8 cellular contexts compared by ENCODE assay signal in the genomic region with DNA sequence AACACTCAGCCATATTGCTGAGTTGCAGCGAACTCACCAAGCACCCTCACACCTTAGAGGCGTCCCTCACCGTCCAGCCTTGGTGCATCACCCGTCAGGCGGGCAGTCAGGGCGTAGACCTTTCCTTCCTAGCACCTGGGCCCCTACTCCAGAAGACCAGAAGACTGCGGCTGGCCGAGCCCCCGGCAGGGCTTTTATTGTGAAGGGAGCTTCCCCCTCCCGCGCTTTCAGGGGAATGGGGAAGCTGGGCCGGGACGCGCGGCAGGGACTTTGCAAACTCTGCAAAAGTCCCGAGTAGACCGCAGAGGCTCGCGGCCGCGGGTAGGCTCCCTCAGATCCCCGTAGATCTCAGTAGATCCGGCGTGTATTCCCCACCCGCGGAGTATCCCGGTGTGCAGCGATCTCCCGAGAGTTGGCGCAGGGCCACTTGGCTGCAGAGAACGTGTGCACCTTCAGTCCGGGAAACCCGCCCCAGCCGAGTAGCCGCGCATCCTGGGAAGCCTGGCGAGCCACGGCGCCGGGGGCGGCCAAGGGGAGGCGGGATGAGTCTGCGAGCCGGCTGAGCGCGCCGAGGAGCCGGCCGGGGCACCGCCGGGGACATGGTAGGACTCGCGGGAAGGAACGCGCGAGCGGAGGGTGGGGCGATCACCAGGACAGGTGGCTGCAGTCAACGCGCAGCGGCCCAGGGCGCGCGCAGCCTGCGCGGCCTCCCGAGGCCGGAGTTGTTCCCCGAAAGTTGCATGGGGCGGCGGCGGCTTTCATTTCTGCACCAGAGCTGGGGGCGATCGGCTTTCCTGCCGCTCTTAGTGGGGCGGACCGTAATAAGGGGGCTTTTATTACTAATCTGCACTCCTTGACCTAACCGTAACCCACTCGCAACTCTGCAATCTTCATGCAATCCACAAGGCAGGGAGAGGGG. TPM values are rescaled to one million over a fixed set of nuclear protein-coding genes. Genes with fewer than 3 reads are reported as not detected.
DNase-seq lines count a peak whose midpoint lies in the region; ATAC-seq and TF ChIP-seq lines count a peak whose summit lies in the region.

A gene (plus strand): TSS at position 268 of the 919 bp plus-strand sequence. CDS start 332 bp downstream, at position 600.

- peak in 1 of 2 donors; percentile 16 for TF ChIP-seq POLR2A in gastroesophageal sphincter (IDR thresholded peaks at IDR 0.05)

- H3K23ac ChIP-seq in neuronal stem cell (ENCODE audit: low read depth, low read length, poor library complexity): peak within 1 kb of the TSS; percentile 30

- no peak within 1 kb of the TSS for H3K27ac ChIP-seq in BLaER1
- peak within 1 kb of the TSS in 3 of 4 donors; percentile 56 to 83 (median 82) for H3K27ac ChIP-seq in gastroesophageal sphincter
- H3K27ac ChIP-seq in neuronal stem cell (replicated peaks; ENCODE audit: low read length): no peak within 1 kb of the TSS

- H2BK15ac ChIP-seq in neuronal stem cell (ENCODE audit: low read length): no peak within 1 kb of the TSS

- no peak within 1 kb of the TSS for H4K91ac ChIP-seq in neuronal stem cell (ENCODE audit: low read depth, low read length, poor library complexity)

- peak in 2 of 4 experiments; percentile 7 to 28 for TF ChIP-seq CTCF in gastroesophageal sphincter (IDR thresholded peaks at IDR 0.05)

- DNase-seq in HuH-7.5 (ENCODE audit: low spot score) (peak; percentile 27), neuronal stem cell (ENCODE audit: low spot score) (peak; percentile 41), NCI-H128 (lab: John Stamatoyannopoulos, UW; ENCODE audit: unreplicated experiment) (no peak)
- peak in 2 of 3 experiments; percentile 3 to 20 for DNase-seq in activated CD8-positive, alpha-beta memory T cell treated with anti-CD3 and anti-CD28 coated beads for 48 hours (ENCODE audit: low read depth in 2 of 3, low spot score in 2 of 3)

- H3K4me2 ChIP-seq in BLaER1 (peak within 1 kb of the TSS; percentile 81), neuronal stem cell (ENCODE audit: insufficient read depth, low read length, poor library complexity, severe bottlenecking) (peak within 1 kb of the TSS; percentile 79)

- 0 to 3% methylated on average over 2 to 6 of the region's 79 CpGs for WGBS in gastroesophageal sphincter (ENCODE audit: low coverage in 1 of 2), 2 donors
- no CpG with 5 or more reads among the region's 79 CpGs for WGBS in neuronal stem cell (ENCODE audit: extremely low coverage in 2 of 2, insufficient read length in 2 of 2, insufficient replicate concordance in 1 of 2), 2 donors

- H3K79me1 ChIP-seq in neuronal stem cell (ENCODE audit: low read depth, low read length): no peaks in the 10 kb centered on the region

- peak within 1 kb of the TSS; percentile 45 for H4K8ac ChIP-seq in neuronal stem cell (ENCODE audit: low read depth, low read length)

- H3K4me1 ChIP-seq in BLaER1 (peaks cover 10% of the 10 kb centered on the region), gastroesophageal sphincter (peaks cover 0 to 33% (median 0%) of the 10 kb centered on the region in 3 donors), neuronal stem cell (ENCODE audit: control insufficient read depth in 2 of 2, insufficient read depth in 1 of 2, low read depth in 1 of 2, low read length in 2 of 2) (peaks cover 0 to 13% of the 10 kb centered on the region in 2 donors)

- no peaks in the 10 kb centered on the region for H3K36me3 ChIP-seq in BLaER1
- no peaks in the 10 kb centered on the region for H3K36me3 ChIP-seq in gastroesophageal sphincter
- H3K36me3 ChIP-seq in neuronal stem cell (replicated peaks in 1 of 2; ENCODE audit: control insufficient read depth in 2 of 2, insufficient read depth in 2 of 2, low read length in 2 of 2): no peaks in the 10 kb centered on the region

- H2AK5ac ChIP-seq in neuronal stem cell (ENCODE audit: low read depth, low read length): peak within 1 kb of the TSS; percentile 18

- H2BK120ac ChIP-seq in neuronal stem cell (ENCODE audit: low read depth, low read length): no peak within 1 kb of the TSS

- H3K18ac ChIP-seq in neuronal stem cell (ENCODE audit: low read length): peak within 1 kb of the TSS; percentile 95

- peak; percentile 81 for ATAC-seq in gastroesophageal sphincter
- ATAC-seq in GM21825 (IDR thresholded peaks at IDR 0.05; ENCODE audit: unreplicated experiment): no peak
- no peak for ATAC-seq in HG02852 (IDR thresholded peaks at IDR 0.05; ENCODE audit: unreplicated experiment)

- TF ChIP-seq EP300 in gastroesophageal sphincter (IDR thresholded peaks at IDR 0.05): no peak

- peak within 1 kb of the TSS; percentile 64 for H3K4me3 ChIP-seq in BLaER1
- H3K4me3 ChIP-seq in gastroesophageal sphincter: peak within 1 kb of the TSS; percentile 70 to 79
- H3K4me3 ChIP-seq in neuronal stem cell (ENCODE audit: low read length in 2 of 2): peak within 1 kb of the TSS; percentile 41 to 81

- H3K14ac ChIP-seq in neuronal stem cell (ENCODE audit: low read length): peak within 1 kb of the TSS; percentile 11

- H3K9me3 ChIP-seq in BLaER1: peaks cover 39% of the 10 kb centered on the region
- H3K9me3 ChIP-seq in gastroesophageal sphincter: peaks cover 0 to under 1% (median 0%) of the 10 kb centered on the region in 3 donors
- H3K9me3 ChIP-seq in neuronal stem cell (replicated peaks in 1 of 2; ENCODE audit: control insufficient read depth in 2 of 2, insufficient read depth in 1 of 2, low read depth in 1 of 2, low read length in 2 of 2): peaks cover 6 to 7% of the 10 kb centered on the region in 2 donors

- H2BK12ac ChIP-seq in neuronal stem cell (ENCODE audit: low read length): peak within 1 kb of the TSS; percentile 25

- no peak within 1 kb of the TSS for H2BK5ac ChIP-seq in neuronal stem cell (ENCODE audit: low read length)

- H2AFZ ChIP-seq in neuronal stem cell (ENCODE audit: low read length): peak within 1 kb of the TSS; percentile 97

- H3K27me3 ChIP-seq in BLaER1: peaks cover 47% of the 10 kb centered on the region
- no peaks in the 10 kb centered on the region for H3K27me3 ChIP-seq in gastroesophageal sphincter
- H3K27me3 ChIP-seq in neuronal stem cell (ENCODE audit: control insufficient read depth in 3 of 3, insufficient read depth in 3 of 3, low read depth in 1 of 3, low read length in 3 of 3): peaks cover 0 to 71% (median 7%) of the 10 kb centered on the region in 3 experiments

- no peak within 1 kb of the TSS for H3K4ac ChIP-seq in neuronal stem cell (ENCODE audit: low read length)

- H3K9ac ChIP-seq in BLaER1 (no peak within 1 kb of the TSS), neuronal stem cell (ENCODE audit: low read depth, low read length, poor library complexity) (peak within 1 kb of the TSS; percentile 73)

- no peaks in the 10 kb centered on the region for H4K20me1 ChIP-seq in BLaER1

RNA-seq across cellular contexts. Expression of the gene that starts here (rescaled TPM):
- 10 to 100 TPM; 11.5 to 49.3 (median 24.2) TPM for total RNA-seq in gastroesophageal sphincter
- 1.8 TPM for polyA plus RNA-seq in neuronal stem cell (2013, experiment 1 of 2)
- 1.7 TPM for polyA plus RNA-seq in neuronal stem cell (2013, experiment 2 of 2)

Comparison
In these comparisons a context has a peak if more than half of its experiments do, and no peak if none do; other contexts are left out.
1. H3K27ac ChIP-seq: peak in gastroesophageal sphincter (3 of 4); none in BLaER1 (single experiment) and neuronal stem cell (single experiment).
2. Peak in every context shown above with its lines, with median percentiles within 50 percentile points of each other: H3K4me3 ChIP-seq.